12 cellular contexts compared by ENCODE assay signal in genomic region chr1:116390195-116390594, GRCh38. TPM values are rescaled to one million over a fixed set of nuclear protein-coding genes. Genes with fewer than 3 reads are reported as not detected.
A peak's percentile ranks its signal among the peaks of the same experiment; 100 is the strongest.
DNase-seq lines count a peak whose midpoint lies in the region; ATAC-seq, FAIRE-seq and TF ChIP-seq lines count a peak whose summit lies in the region.
"Had no signal": no experiment of that assay in that cellular context is flagged by ENCODE, and none has a peak within 500 bp of the region (broad histone marks: within the 10 kb centered on the region; RNA-seq: fewer than 3 reads in every experiment).

No MANE protein-coding gene starts in this region.

- no peak overlapping the region for H3K4me3 ChIP-seq in small intestine (ENCODE audit: low read depth in 1 of 2, low read length in 2 of 2)
- no peak overlapping the region for H3K4me3 ChIP-seq in kidney (ENCODE audit: low read length in 2 of 2)
- H3K4me3 ChIP-seq in esophagus muscularis mucosa, result no peak overlapping the region

- peak; percentile 47 to 59 for DNase-seq in activated CD4-positive, alpha-beta T cell treated with anti-CD3 and anti-CD28 coated beads, Interleukin-2, amount 50 U/mL, for 48 hours
- DNase-seq in small intestine, result peak; percentile 63
- no peak for DNase-seq in kidney
- no peak for DNase-seq in NCI-H2107 (lab: John Stamatoyannopoulos, UW)
- no peak for DNase-seq in esophagus muscularis mucosa (ENCODE audit: extremely low spot score)
- DNase-seq: GF-D8, NCI-H1105 treated with DMSO at 0.1 percent for 48 hours, SK-N-SH had no signal

- H3K27ac ChIP-seq in small intestine (ENCODE audit: low read depth in 1 of 2, low read length in 1 of 2), result peak overlapping the region in 1 of 2 donors; percentile 45
- no peak overlapping the region for H3K27ac ChIP-seq in kidney (ENCODE audit: low read depth in 2 of 2, low read length in 2 of 2)
- no peak overlapping the region for H3K27ac ChIP-seq in esophagus muscularis mucosa (replicated peaks in 1 of 4)

- WGBS in small intestine, 3 donors, result 43 to 66% (median 49%) methylated on average over 5 of the region's 5 CpGs
- WGBS in esophagus muscularis mucosa, result 94% methylated on average over 5 of the region's 5 CpGs

- ATAC-seq in GM19395 (IDR thresholded peaks at IDR 0.05; ENCODE audit: unreplicated experiment) (peak; percentile 71), HG02885 (IDR thresholded peaks at IDR 0.05; ENCODE audit: poor library complexity, unreplicated experiment) (peak; percentile 95), HG03280 (IDR thresholded peaks at IDR 0.05; ENCODE audit: unreplicated experiment) (no peak)

- peaks cover 46 to 47% of the 10 kb centered on the region in 2 donors for H3K36me3 ChIP-seq in small intestine (ENCODE audit: control insufficient read depth in 2 of 2, insufficient read depth in 2 of 2, low read length in 2 of 2)
- peaks cover 70 to 95% of the 10 kb centered on the region in 2 donors for H3K36me3 ChIP-seq in kidney (ENCODE audit: control insufficient read depth in 1 of 2, insufficient read depth in 2 of 2, low read length in 2 of 2)
- peaks cover 79 to 100% (median 97%) of the 10 kb centered on the region in 4 donors for H3K36me3 ChIP-seq in esophagus muscularis mucosa

- no peak overlapping the region for H3K9ac ChIP-seq in kidney (ENCODE audit: low read length in 2 of 2)
- H3K9ac ChIP-seq: SK-N-SH had no signal

- H3K4me1 ChIP-seq in small intestine (ENCODE audit: control insufficient read depth in 2 of 2, insufficient read depth in 1 of 2, low read depth in 1 of 2, low read length in 1 of 2) (peaks cover 5 to 15% of the 10 kb centered on the region in 2 donors), kidney (ENCODE audit: control insufficient read depth in 1 of 2, insufficient read depth in 1 of 2, low read depth in 1 of 2, low read length in 2 of 2) (peaks cover 12 to 16% of the 10 kb centered on the region in 2 donors), esophagus muscularis mucosa (peaks cover 0 to 25% (median 0%) of the 10 kb centered on the region in 4 donors)

- no peak for TF ChIP-seq POLR2A in esophagus muscularis mucosa (IDR thresholded peaks at IDR 0.05; ENCODE audit: low read depth)

- no peak for TF ChIP-seq EP300 in esophagus muscularis mucosa (IDR thresholded peaks at IDR 0.05)

- FAIRE-seq in small intestine (lab: Jason Lieb, UNC), result no peak
- FAIRE-seq in kidney (lab: Jason Lieb, UNC), result no peak
- FAIRE-seq: astrocyte had no signal

- H3K9me3 ChIP-seq in small intestine (ENCODE audit: control insufficient read depth, low read depth), result no peaks in the 10 kb centered on the region
- H3K9me3 ChIP-seq in kidney (ENCODE audit: control insufficient read depth in 1 of 2, low read length in 2 of 2), result no peaks in the 10 kb centered on the region
- H3K9me3 ChIP-seq in esophagus muscularis mucosa, result no peaks in the 10 kb centered on the region
- H3K9me3 ChIP-seq: SK-N-SH had no signal

- TF ChIP-seq CTCF in kidney (IDR thresholded peaks at IDR 0.05; ENCODE audit: borderline replicate concordance, extremely low read depth, insufficient read depth) (no peak), esophagus muscularis mucosa (IDR thresholded peaks at IDR 0.05) (no peak)

- intact Hi-C loops in kidney (cut with DNase I), result no loop called here
- intact Hi-C loops in esophagus muscularis mucosa (cut with DNase I), result no loop called here

- H3K27me3 ChIP-seq in small intestine (ENCODE audit: control insufficient read depth in 2 of 2, insufficient read depth in 2 of 2, low read length in 2 of 2) (no peaks in the 10 kb centered on the region), esophagus muscularis mucosa (no peaks in the 10 kb centered on the region)

RNA-seq across cellular contexts. Expression of gene ATP1A1, which starts 17.2 kb away (rescaled TPM):
- polyA plus RNA-seq in small intestine (1,000 to 10,000 TPM in 2 of 3 donors, 100 to 1,000 TPM in 1; 921 to 1,048 (median 1,042) TPM), kidney (ENCODE audit: insufficient read depth, low read depth, low replicate concordance) (1,218 TPM)
- total RNA-seq in kidney (2,241 TPM), esophagus muscularis mucosa (100 to 1,000 TPM in 3 of 4 donors, 10 to 100 TPM in 1; 90.1 to 196 (median 157) TPM)

Comparison
In these comparisons a context has a peak if more than half of its experiments do, and no peak if none do; other contexts are left out.
1. DNase-seq: peak in activated CD4-positive, alpha-beta T cell treated with anti-CD3 and anti-CD28 coated beads, Interleukin-2, amount 50 U/mL, for 48 hours (2 of 2) and small intestine (single experiment); none in kidney (single experiment), NCI-H2107 (single experiment) and esophagus muscularis mucosa (single experiment).
2. RNA of gene ATP1A1, which starts 17.2 kb away (total RNA-seq): 2,241 TPM in kidney (single experiment); 90.1 to 196 TPM in esophagus muscularis mucosa; every median in the first group is over 10 times any median in the second.